ENCODE assay signal across 1 cellular context in the genomic region with DNA sequence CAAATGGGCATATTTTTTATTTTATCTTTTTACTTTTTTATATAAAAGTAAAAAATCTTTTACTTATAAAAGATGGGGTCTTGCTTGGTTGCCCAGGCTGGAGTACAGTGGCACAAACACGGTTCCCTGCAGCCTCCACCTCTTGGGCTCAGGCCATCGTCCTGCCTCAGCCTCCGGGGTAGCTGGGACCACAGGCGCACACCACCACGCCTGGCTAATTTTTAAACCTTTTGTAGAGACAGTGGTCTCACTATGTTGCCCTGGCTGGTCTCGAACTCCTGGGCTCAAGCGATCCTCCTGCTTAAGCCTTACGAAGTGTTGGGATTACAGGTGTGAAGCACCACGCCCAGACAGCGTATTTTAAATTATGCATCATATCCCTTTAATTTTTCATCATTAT.
TF ChIP-seq lines count a peak whose summit lies in the region.

No MANE protein-coding gene starts in this region.

TF ChIP-seq in HepG2, 621 proteins besides CTCF, POLR2A, EP300 and RAD21 (continued from another document):
- TF ChIP-seq, protein P1, sequence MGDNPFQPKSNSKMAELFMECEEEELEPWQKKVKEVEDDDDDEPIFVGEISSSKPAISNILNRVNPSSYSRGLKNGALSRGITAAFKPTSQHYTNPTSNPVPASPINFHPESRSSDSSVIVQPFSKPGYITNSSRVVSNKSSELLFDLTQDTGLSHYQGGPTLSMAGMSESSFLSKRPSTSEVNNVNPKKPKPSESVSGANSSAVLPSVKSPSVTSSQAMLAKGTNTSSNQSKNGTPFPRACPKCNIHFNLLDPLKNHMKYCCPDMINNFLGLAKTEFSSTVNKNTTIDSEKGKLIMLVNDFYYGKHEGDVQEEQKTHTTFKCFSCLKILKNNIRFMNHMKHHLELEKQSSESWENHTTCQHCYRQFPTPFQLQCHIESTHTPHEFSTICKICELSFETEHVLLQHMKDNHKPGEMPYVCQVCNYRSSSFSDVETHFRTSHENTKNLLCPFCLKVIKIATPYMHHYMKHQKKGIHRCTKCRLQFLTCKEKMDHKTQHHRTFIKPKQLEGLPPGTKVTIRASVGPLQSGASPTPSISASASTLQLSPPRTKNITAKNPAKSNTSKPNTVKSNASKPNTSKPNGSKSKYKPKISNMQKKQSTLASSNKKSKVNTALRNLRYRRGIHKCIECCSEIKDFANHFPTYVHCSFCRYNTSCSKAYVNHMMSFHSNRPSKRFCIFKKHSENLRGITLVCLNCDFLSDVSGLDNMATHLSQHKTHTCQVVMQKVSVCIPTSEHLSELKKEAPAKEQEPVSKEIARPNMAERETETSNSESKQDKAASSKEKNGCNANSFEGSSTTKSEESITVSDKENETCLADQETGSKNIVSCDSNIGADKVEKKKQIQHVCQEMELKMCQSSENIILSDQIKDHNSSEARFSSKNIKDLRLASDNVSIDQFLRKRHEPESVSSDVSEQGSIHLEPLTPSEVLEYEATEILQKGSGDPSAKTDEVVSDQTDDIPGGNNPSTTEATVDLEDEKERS (CRISPR knock-in tag; IDR thresholded peaks at IDR 0.05), result 0 out of 2 replicates have a peak, but pooled peaks have one; percentile 51
- no peak for TF ChIP-seq SIN3A (IDR thresholded peaks at IDR 0.05; ENCODE audit: borderline replicate concordance, low read depth, low read length)
- TF ChIP-seq ZNF275 (CRISPR knock-in tag; IDR thresholded peaks at IDR 0.05; ENCODE audit: borderline replicate concordance), result no peak
- 0 out of 2 replicates have a peak, but pooled peaks have one; percentile 28 for TF ChIP-seq ZMYM4 (CRISPR knock-in tag; IDR thresholded peaks at IDR 0.05)
- TF ChIP-seq CENPX (CRISPR knock-in tag; IDR thresholded peaks at IDR 0.05), result no peak
- no peak for TF ChIP-seq NR2C2 (CRISPR knock-in tag; IDR thresholded peaks at IDR 0.05; ENCODE audit: borderline replicate concordance)
- TF ChIP-seq, protein P2, sequence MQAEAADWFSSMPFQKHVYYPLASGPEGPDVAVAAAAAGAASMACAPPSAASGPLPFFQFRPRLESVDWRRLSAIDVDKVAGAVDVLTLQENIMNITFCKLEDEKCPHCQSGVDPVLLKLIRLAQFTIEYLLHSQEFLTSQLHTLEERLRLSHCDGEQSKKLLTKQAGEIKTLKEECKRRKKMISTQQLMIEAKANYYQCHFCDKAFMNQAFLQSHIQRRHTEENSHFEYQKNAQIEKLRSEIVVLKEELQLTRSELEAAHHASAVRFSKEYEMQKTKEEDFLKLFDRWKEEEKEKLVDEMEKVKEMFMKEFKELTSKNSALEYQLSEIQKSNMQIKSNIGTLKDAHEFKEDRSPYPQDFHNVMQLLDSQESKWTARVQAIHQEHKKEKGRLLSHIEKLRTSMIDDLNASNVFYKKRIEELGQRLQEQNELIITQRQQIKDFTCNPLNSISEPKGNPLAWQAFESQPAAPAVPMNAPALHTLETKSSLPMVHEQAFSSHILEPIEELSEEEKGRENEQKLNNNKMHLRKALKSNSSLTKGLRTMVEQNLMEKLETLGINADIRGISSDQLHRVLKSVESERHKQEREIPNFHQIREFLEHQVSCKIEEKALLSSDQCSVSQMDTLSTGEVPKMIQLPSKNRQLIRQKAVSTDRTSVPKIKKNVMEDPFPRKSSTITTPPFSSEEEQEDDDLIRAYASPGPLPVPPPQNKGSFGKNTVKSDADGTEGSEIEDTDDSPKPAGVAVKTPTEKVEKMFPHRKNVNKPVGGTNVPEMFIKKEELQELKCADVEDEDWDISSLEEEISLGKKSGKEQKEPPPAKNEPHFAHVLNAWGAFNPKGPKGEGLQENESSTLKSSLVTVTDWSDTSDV (CRISPR knock-in tag; IDR thresholded peaks at IDR 0.05), result no peak
- TF ChIP-seq ATF2 (CRISPR knock-in tag; IDR thresholded peaks at IDR 0.05), result no peak
- no peak for TF ChIP-seq KLF16 (CRISPR knock-in tag; IDR thresholded peaks at IDR 0.05)
- TF ChIP-seq ZBTB38 (CRISPR knock-in tag; IDR thresholded peaks at IDR 0.05), result peak; percentile 58; the same call in 1 of the 2 replicates
- 0 out of 2 replicates have a peak, but pooled peaks have one; percentile 39 for TF ChIP-seq ZMYM3 (CRISPR knock-in tag; IDR thresholded peaks at IDR 0.05)
- TF ChIP-seq ZNF883 (CRISPR knock-in tag; IDR thresholded peaks at IDR 0.05; ENCODE audit: not compliant biosample characterization), result no peak
- TF ChIP-seq NFE2L2 (IDR thresholded peaks at IDR 0.05; ENCODE audit: low read length), result no peak
- TF ChIP-seq CENPT (CRISPR knock-in tag; IDR thresholded peaks at IDR 0.05; ENCODE audit: low read depth), result no peak
- TF ChIP-seq CBX2 (IDR thresholded peaks at IDR 0.05; ENCODE audit: low read depth, low read length), result no peak
- no peak for TF ChIP-seq CBX2 (CRISPR knock-in tag; IDR thresholded peaks at IDR 0.05; ENCODE audit: low read depth)
- TF ChIP-seq ELF1 (CRISPR knock-in tag; IDR thresholded peaks at IDR 0.05), result no peak; the same call in 1 of the 2 replicates
